In the genomic region with DNA sequence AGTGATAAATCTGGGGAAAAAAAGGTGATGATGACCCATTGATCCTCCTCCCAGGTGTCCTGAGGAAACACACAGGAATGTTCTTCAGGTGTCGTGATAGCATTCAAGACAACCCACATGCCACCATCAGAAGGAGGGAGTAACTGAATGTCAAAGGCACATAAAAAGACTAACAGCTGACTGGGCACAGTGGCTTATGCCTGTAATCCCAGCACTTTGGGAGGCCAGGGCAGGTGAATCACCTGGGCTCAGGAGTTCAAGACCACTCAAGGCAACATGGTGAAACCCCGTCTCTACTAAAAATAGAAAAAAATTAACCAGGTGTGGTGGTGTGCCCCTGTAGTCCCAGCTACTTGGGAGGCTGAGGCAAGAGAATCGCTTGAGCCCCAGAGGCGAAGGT, we compare ENCODE assay signal across 32 cellular contexts.
"Had no signal": no experiment of that assay in that cellular context is flagged by ENCODE, and none has a peak within 500 bp of the region (broad histone marks: within the 10 kb centered on the region; RNA-seq: fewer than 3 reads in every experiment).

No MANE protein-coding gene starts in this region.

- H3K4me2 ChIP-seq: KMS-11 had no signal

- H3K9ac ChIP-seq: KMS-11 had no signal

- H3K36me3 ChIP-seq: MG63 had no signal

- H3K27me3 ChIP-seq: MG63 had no signal

- H3K27ac ChIP-seq: KMS-11 had no signal

- H3K9me3 ChIP-seq: MG63 had no signal

- DNase-seq: Karpas-422, Kasumi-1, MG63, MM.1S, MV-4-11, NCI-H1048, NCI-H1092, NCI-H1092 treated with DMSO at 0.1 percent for 48 hours, NCI-H1105, NCI-H1105 treated with DMSO at 0.1 percent for 48 hours, NCI-H1417, NCI-H1417 treated with DMSO at 0.1 percent for 48 hours, NCI-H1436, NCI-H1436 treated with DMSO at 0.1 percent for 48 hours, NCI-H146, NCI-H1694, NCI-H1694 treated with DMSO at 0.1 percent for 48 hours, NCI-H187 treated with DMSO at 0.1 percent for 48 hours, NCI-H1930, NCI-H2029, NCI-H2029 treated with DMSO at 0.1 percent for 48 hours, NCI-H2081, NCI-H2081 treated with DMSO at 0.1 percent for 48 hours, NCI-H2107, NCI-H2227 treated with DMSO at 0.1 percent for 48 hours, NCI-H226, NCI-H345, NCI-H446, NCI-H446 treated with DMSO at 0.1 percent for 48 hours, NCI-H510A, NCI-H510A treated with DMSO at 0.1 percent for 48 hours had no signal

- H3K4me3 ChIP-seq: MG63 had no signal
